Comparison of ENCODE assay signal across 1 cellular context in the genomic region with DNA sequence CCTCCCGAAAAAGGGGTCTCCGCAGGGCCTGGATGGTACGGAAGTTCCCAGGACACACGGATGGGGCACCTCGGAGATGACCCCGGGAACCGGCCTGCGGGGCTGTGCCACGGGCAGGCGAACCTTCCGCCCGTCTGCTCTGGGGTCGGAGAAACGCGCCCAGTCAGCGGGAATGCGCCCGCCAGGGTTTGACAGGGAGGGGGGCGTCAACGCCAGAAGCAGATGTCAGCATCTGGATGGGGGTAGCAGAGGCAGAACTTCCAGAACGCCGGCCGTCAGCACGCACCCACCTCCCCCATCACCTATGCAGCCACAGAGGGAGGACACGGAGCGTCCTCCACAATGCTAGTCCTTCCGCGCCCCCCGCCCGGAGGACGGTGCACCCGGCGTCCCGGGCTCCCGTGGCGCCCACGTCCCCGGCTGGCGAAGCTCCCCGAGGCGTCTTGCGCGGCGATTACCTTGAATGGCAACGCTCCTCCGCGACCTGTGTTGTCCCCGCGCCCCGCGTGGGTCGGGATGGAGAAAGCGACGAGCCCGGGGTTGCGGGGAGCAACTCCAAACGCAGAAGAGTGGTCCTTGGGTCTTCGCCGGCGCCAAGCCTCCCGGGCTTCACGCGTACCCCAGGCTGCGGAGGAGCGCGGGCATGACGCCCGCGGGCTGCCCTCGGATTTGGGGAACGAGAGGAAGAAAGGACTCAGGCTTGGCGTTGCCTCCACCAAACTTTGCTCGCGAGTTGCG.
A peak's percentile ranks its signal among the peaks of the same experiment; 100 is the strongest.
TF ChIP-seq lines count a peak whose summit lies in the region.

No MANE protein-coding gene starts in this region.

TF ChIP-seq in HEK293, 187 proteins besides CTCF, POLR2A, EP300 and RAD21 (continued from another document and continues in another):
- TF ChIP-seq, protein P1, sequence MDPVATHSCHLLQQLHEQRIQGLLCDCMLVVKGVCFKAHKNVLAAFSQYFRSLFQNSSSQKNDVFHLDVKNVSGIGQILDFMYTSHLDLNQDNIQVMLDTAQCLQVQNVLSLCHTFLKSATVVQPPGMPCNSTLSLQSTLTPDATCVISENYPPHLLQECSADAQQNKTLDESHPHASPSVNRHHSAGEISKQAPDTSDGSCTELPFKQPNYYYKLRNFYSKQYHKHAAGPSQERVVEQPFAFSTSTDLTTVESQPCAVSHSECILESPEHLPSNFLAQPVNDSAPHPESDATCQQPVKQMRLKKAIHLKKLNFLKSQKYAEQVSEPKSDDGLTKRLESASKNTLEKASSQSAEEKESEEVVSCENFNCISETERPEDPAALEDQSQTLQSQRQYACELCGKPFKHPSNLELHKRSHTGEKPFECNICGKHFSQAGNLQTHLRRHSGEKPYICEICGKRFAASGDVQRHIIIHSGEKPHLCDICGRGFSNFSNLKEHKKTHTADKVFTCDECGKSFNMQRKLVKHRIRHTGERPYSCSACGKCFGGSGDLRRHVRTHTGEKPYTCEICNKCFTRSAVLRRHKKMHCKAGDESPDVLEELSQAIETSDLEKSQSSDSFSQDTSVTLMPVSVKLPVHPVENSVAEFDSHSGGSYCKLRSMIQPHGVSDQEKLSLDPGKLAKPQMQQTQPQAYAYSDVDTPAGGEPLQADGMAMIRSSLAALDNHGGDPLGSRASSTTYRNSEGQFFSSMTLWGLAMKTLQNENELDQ (tag by site-specific recombination; IDR thresholded peaks at IDR 0.05; ENCODE audit: low read depth), result no peak
- TF ChIP-seq, protein P2, sequence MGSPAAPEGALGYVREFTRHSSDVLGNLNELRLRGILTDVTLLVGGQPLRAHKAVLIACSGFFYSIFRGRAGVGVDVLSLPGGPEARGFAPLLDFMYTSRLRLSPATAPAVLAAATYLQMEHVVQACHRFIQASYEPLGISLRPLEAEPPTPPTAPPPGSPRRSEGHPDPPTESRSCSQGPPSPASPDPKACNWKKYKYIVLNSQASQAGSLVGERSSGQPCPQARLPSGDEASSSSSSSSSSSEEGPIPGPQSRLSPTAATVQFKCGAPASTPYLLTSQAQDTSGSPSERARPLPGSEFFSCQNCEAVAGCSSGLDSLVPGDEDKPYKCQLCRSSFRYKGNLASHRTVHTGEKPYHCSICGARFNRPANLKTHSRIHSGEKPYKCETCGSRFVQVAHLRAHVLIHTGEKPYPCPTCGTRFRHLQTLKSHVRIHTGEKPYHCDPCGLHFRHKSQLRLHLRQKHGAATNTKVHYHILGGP (tag by site-specific recombination; IDR thresholded peaks at IDR 0.05), result no peak
- no peak for TF ChIP-seq ZNF521 (tag by site-specific recombination; IDR thresholded peaks at IDR 0.05)
- no peak for TF ChIP-seq ZNF114 (tag by site-specific recombination; IDR thresholded peaks at IDR 0.05)
- TF ChIP-seq ZNF843 (tag by site-specific recombination; IDR thresholded peaks at IDR 0.05), result no peak
- TF ChIP-seq ZNF677 (tag by site-specific recombination; IDR thresholded peaks at IDR 0.05), result no peak
- no peak for TF ChIP-seq ZNF791 (tag by site-specific recombination; IDR thresholded peaks at IDR 0.05)
- no peak; the same call in 1 of the 2 replicates for TF ChIP-seq ZBTB7A (tag by site-specific recombination; IDR thresholded peaks at IDR 0.05; ENCODE audit: low read depth)
- TF ChIP-seq ZNF707 (tag by site-specific recombination; IDR thresholded peaks at IDR 0.05), result no peak; the same call in 1 of the 2 replicates
- TF ChIP-seq HOXA7 (CRISPR knock-in tag; IDR thresholded peaks at IDR 0.05; ENCODE audit: borderline replicate concordance), result no peak
- peak; percentile 37 for TF ChIP-seq SP2 (tag by site-specific recombination; IDR thresholded peaks at IDR 0.05)
- no peak for TF ChIP-seq ZNF585B (tag by site-specific recombination; IDR thresholded peaks at IDR 0.05)
- TF ChIP-seq OSR2 (tag by site-specific recombination; IDR thresholded peaks at IDR 0.05), result no peak; the same call in 1 of the 2 replicates
- TF ChIP-seq ZNF626 (tag by site-specific recombination; IDR thresholded peaks at IDR 0.05), result no peak
- TF ChIP-seq ZNF24 (tag by site-specific recombination; IDR thresholded peaks at IDR 0.05), result no peak
- TF ChIP-seq WT1 (tag by site-specific recombination; IDR thresholded peaks at IDR 0.05), result no peak
- TF ChIP-seq TCF7L2 (IDR thresholded peaks at IDR 0.05; ENCODE audit: borderline replicate concordance, low read depth, low read length), result no peak
- TF ChIP-seq EGR2 (tag by site-specific recombination; IDR thresholded peaks at IDR 0.05; ENCODE audit: low read depth), result peak; percentile 58
- no peak for TF ChIP-seq ZNF530 (tag by site-specific recombination; IDR thresholded peaks at IDR 0.05; ENCODE audit: low read depth)
- TF ChIP-seq ZNF394 (tag by site-specific recombination; IDR thresholded peaks at IDR 0.05; ENCODE audit: borderline replicate concordance), result 0 out of 2 replicates have a peak, but pooled peaks have one; percentile 13
- TF ChIP-seq ZNF785 (tag by site-specific recombination; IDR thresholded peaks at IDR 0.05), result no peak
- TF ChIP-seq, protein P3, sequence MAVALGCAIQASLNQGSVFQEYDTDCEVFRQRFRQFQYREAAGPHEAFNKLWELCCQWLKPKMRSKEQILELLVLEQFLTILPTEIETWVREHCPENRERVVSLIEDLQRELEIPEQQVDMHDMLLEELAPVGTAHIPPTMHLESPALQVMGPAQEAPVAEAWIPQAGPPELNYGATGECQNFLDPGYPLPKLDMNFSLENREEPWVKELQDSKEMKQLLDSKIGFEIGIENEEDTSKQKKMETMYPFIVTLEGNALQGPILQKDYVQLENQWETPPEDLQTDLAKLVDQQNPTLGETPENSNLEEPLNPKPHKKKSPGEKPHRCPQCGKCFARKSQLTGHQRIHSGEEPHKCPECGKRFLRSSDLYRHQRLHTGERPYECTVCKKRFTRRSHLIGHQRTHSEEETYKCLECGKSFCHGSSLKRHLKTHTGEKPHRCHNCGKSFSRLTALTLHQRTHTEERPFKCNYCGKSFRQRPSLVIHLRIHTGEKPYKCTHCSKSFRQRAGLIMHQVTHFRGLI (tag by site-specific recombination; IDR thresholded peaks at IDR 0.05), result no peak
- no peak for TF ChIP-seq ZNF558 (tag by site-specific recombination; IDR thresholded peaks at IDR 0.05)
- 0 out of 2 replicates have a peak, but pooled peaks have one; percentile 4 for TF ChIP-seq ZNF777 (tag by site-specific recombination; IDR thresholded peaks at IDR 0.05; ENCODE audit: borderline replicate concordance)
- TF ChIP-seq, protein P4, sequence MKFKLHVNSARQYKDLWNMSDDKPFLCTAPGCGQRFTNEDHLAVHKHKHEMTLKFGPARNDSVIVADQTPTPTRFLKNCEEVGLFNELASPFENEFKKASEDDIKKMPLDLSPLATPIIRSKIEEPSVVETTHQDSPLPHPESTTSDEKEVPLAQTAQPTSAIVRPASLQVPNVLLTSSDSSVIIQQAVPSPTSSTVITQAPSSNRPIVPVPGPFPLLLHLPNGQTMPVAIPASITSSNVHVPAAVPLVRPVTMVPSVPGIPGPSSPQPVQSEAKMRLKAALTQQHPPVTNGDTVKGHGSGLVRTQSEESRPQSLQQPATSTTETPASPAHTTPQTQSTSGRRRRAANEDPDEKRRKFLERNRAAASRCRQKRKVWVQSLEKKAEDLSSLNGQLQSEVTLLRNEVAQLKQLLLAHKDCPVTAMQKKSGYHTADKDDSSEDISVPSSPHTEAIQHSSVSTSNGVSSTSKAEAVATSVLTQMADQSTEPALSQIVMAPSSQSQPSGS (tag by site-specific recombination; IDR thresholded peaks at IDR 0.05; ENCODE audit: low read depth), result no peak
- TF ChIP-seq, protein P5, sequence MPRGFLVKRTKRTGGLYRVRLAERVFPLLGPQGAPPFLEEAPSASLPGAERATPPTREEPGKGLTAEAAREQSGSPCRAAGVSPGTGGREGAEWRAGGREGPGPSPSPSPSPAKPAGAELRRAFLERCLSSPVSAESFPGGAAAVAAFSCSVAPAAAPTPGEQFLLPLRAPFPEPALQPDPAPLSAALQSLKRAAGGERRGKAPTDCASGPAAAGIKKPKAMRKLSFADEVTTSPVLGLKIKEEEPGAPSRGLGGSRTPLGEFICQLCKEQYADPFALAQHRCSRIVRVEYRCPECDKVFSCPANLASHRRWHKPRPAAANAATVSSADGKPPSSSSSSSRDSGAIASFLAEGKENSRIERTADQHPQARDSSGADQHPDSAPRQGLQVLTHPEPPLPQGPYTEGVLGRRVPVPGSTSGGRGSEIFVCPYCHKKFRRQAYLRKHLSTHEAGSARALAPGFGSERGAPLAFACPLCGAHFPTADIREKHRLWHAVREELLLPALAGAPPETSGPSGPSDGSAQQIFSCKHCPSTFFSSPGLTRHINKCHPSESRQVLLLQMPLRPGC (tag by site-specific recombination; IDR thresholded peaks at IDR 0.05), result no peak
- TF ChIP-seq, protein P6, sequence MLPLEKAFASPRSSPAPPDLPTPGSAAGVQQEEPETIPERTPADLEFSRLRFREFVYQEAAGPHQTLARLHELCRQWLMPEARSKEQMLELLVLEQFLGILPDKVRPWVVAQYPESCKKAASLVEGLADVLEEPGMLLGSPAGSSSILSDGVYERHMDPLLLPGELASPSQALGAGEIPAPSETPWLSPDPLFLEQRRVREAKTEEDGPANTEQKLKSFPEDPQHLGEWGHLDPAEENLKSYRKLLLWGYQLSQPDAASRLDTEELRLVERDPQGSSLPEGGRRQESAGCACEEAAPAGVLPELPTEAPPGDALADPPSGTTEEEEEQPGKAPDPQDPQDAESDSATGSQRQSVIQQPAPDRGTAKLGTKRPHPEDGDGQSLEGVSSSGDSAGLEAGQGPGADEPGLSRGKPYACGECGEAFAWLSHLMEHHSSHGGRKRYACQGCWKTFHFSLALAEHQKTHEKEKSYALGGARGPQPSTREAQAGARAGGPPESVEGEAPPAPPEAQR (tag by site-specific recombination; IDR thresholded peaks at IDR 0.05), result no peak
- peak; percentile 48; the same call in 1 of the 2 replicates for TF ChIP-seq KLF8 (tag by site-specific recombination; IDR thresholded peaks at IDR 0.05)
- no peak for TF ChIP-seq ZNF239 (tag by site-specific recombination; IDR thresholded peaks at IDR 0.05)
- TF ChIP-seq, protein P7, sequence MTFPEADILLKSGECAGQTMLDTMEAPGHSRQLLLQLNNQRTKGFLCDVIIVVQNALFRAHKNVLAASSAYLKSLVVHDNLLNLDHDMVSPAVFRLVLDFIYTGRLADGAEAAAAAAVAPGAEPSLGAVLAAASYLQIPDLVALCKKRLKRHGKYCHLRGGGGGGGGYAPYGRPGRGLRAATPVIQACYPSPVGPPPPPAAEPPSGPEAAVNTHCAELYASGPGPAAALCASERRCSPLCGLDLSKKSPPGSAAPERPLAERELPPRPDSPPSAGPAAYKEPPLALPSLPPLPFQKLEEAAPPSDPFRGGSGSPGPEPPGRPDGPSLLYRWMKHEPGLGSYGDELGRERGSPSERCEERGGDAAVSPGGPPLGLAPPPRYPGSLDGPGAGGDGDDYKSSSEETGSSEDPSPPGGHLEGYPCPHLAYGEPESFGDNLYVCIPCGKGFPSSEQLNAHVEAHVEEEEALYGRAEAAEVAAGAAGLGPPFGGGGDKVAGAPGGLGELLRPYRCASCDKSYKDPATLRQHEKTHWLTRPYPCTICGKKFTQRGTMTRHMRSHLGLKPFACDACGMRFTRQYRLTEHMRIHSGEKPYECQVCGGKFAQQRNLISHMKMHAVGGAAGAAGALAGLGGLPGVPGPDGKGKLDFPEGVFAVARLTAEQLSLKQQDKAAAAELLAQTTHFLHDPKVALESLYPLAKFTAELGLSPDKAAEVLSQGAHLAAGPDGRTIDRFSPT (tag by site-specific recombination; IDR thresholded peaks at IDR 0.05), result peak; percentile 77; the same call in 1 of the 2 replicates
- peak; percentile 20; the same call in 1 of the 2 replicates for TF ChIP-seq KLF1 (tag by site-specific recombination; IDR thresholded peaks at IDR 0.05)
- no peak for TF ChIP-seq TRIM28 (IDR thresholded peaks at IDR 0.05; ENCODE audit: borderline replicate concordance, low read length)
- no peak for TF ChIP-seq RBAK (tag by site-specific recombination; IDR thresholded peaks at IDR 0.05)
- TF ChIP-seq, protein P8, sequence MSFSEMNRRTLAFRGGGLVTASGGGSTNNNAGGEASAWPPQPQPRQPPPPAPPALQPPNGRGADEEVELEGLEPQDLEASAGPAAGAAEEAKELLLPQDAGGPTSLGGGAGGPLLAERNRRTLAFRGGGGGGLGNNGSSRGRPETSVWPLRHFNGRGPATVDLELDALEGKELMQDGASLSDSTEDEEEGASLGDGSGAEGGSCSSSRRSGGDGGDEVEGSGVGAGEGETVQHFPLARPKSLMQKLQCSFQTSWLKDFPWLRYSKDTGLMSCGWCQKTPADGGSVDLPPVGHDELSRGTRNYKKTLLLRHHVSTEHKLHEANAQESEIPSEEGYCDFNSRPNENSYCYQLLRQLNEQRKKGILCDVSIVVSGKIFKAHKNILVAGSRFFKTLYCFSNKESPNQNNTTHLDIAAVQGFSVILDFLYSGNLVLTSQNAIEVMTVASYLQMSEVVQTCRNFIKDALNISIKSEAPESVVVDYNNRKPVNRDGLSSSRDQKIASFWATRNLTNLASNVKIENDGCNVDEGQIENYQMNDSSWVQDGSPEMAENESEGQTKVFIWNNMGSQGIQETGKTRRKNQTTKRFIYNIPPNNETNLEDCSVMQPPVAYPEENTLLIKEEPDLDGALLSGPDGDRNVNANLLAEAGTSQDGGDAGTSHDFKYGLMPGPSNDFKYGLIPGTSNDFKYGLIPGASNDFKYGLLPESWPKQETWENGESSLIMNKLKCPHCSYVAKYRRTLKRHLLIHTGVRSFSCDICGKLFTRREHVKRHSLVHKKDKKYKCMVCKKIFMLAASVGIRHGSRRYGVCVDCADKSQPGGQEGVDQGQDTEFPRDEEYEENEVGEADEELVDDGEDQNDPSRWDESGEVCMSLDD (tag by site-specific recombination; IDR thresholded peaks at IDR 0.05), result peak; percentile 73
- TF ChIP-seq SCRT1 (tag by site-specific recombination; IDR thresholded peaks at IDR 0.05; ENCODE audit: borderline replicate concordance), result no peak
- no peak for TF ChIP-seq ZNF48 (tag by site-specific recombination; IDR thresholded peaks at IDR 0.05)
- TF ChIP-seq, protein P9, sequence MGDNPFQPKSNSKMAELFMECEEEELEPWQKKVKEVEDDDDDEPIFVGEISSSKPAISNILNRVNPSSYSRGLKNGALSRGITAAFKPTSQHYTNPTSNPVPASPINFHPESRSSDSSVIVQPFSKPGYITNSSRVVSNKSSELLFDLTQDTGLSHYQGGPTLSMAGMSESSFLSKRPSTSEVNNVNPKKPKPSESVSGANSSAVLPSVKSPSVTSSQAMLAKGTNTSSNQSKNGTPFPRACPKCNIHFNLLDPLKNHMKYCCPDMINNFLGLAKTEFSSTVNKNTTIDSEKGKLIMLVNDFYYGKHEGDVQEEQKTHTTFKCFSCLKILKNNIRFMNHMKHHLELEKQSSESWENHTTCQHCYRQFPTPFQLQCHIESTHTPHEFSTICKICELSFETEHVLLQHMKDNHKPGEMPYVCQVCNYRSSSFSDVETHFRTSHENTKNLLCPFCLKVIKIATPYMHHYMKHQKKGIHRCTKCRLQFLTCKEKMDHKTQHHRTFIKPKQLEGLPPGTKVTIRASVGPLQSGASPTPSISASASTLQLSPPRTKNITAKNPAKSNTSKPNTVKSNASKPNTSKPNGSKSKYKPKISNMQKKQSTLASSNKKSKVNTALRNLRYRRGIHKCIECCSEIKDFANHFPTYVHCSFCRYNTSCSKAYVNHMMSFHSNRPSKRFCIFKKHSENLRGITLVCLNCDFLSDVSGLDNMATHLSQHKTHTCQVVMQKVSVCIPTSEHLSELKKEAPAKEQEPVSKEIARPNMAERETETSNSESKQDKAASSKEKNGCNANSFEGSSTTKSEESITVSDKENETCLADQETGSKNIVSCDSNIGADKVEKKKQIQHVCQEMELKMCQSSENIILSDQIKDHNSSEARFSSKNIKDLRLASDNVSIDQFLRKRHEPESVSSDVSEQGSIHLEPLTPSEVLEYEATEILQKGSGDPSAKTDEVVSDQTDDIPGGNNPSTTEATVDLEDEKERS (tag by site-specific recombination; IDR thresholded peaks at IDR 0.05), result no peak
- TF ChIP-seq ZNF600 (tag by site-specific recombination; IDR thresholded peaks at IDR 0.05), result peak; percentile 92
- TF ChIP-seq ZNF433 (tag by site-specific recombination; IDR thresholded peaks at IDR 0.05; ENCODE audit: low read depth), result no peak
- TF ChIP-seq ZNF223 (tag by site-specific recombination; IDR thresholded peaks at IDR 0.05), result 0 out of 2 replicates have a peak, but pooled peaks have one; percentile 5
- no peak for TF ChIP-seq YY1 (tag by site-specific recombination; IDR thresholded peaks at IDR 0.05)
